Comparison of ENCODE assay signal across 8 cellular contexts in genomic region chr11:114166897-114167323, GRCh38.
A peak's percentile ranks its signal among the peaks of the same experiment; 100 is the strongest.
DNase-seq lines count a peak whose midpoint lies in the region; ATAC-seq, FAIRE-seq and TF ChIP-seq lines count a peak whose summit lies in the region.

No MANE protein-coding gene starts in this region.

- TF ChIP-seq EP300 in K562 (IDR thresholded peaks at IDR 0.05; ENCODE audit: low read length) = no peak

- no peaks in the 10 kb centered on the region for H3K79me2 ChIP-seq in K562 (ENCODE audit: control insufficient read depth, insufficient read depth, low read length)

- CTCF ChIA-PET in K562 (lab: Yijun Ruan, JAX; ENCODE audit: low intra/inter-chr PET ratio) = no interaction called here

- H3K27ac ChIP-seq in K562 (ENCODE audit: extremely low read depth, low read depth, low read length) (no peak overlapping the region), kidney (ENCODE audit: low read depth in 2 of 2, low read length in 2 of 2) (peak overlapping the region; percentile 1 to 28), substantia nigra (ENCODE audit: low read depth, low read length, poor library complexity, severe bottlenecking) (peak overlapping the region; percentile 99)

- POLR2A ChIA-PET in K562 (lab: Yijun Ruan, JAX) = interaction anchor here (0.9 to 1.8 kb wide), 2 partner anchors 10 to 22 kb away, joined by 3 to 8 read pairs; no protein-coding TSS in a partner anchor

- H3K27me3 Mint-ChIP-seq in activated T-cell treated with anti-CD3 and anti-CD28 coated beads, Interleukin-2, amount 50 U/mL, for 24 hours = no peaks in the 10 kb centered on the region

- H3K27me3 ChIP-seq in K562 (ENCODE audit: control insufficient read depth in 2 of 2, insufficient read depth in 2 of 2, low read length in 2 of 2) = peaks cover 4 to 37% of the 10 kb centered on the region in 2 experiments; a peak in 4 of 5 replicates

- no peak for TF ChIP-seq CTCF in K562 (IDR thresholded peaks at IDR 0.05 in 2 of 3, conservative IDR thresholded peaks at IDR 0.05 in 1 of 3; ENCODE audit: insufficient read depth in 2 of 3, low read depth in 1 of 3, low read length in 3 of 3)
- no peak for TF ChIP-seq CTCF in kidney (IDR thresholded peaks at IDR 0.05; ENCODE audit: borderline replicate concordance, extremely low read depth, insufficient read depth)

- WGBS in K562 (ENCODE audit: insufficient coverage, low coverage, missing lambda C conversion rate) = 2% methylated on average over 3 of the region's 3 CpGs

- TF ChIP-seq POLR2A in K562 (conservative IDR thresholded peaks at IDR 0.05) = no peak

- ATAC-seq in K562 = no peak
- ATAC-seq in GM21367 (IDR thresholded peaks at IDR 0.05; ENCODE audit: unreplicated experiment) = no peak

- H3K36me3 ChIP-seq in K562 (ENCODE audit: control insufficient read depth, insufficient read depth, low read length) (no peaks in the 10 kb centered on the region), kidney (ENCODE audit: control insufficient read depth in 1 of 2, insufficient read depth in 2 of 2, low read length in 2 of 2) (peaks cover 0 to 4% of the 10 kb centered on the region in 2 donors)

- no peak overlapping the region for H2AFZ ChIP-seq in K562 (ENCODE audit: low read depth, low read length)

- peak overlapping the region; percentile 63 for H3K27ac Mint-ChIP-seq in activated T-cell treated with anti-CD3 and anti-CD28 coated beads, Interleukin-2, amount 50 U/mL, for 24 hours

- DNase-seq in activated T-cell treated with anti-CD3 and anti-CD28 coated beads, Interleukin-2, amount 50 U/mL, for 24 hours = no peak
- no peak for DNase-seq in activated T-cell treated with anti-CD3 and anti-CD28 coated beads, Interleukin-2, amount 50 U/mL, for 1 hour
- DNase-seq in NCI-H748 (lab: John Stamatoyannopoulos, UW; ENCODE audit: unreplicated experiment) = peak; percentile 68
- no peak for DNase-seq in K562 (ENCODE audit: extremely low read depth in 1 of 4, low spot score in 3 of 4)
- no peak for DNase-seq in kidney
- peak in 5 of 49 donors; percentile 24 to 67 (median 45) for DNase-seq in substantia nigra (lab: John Stamatoyannopoulos, UW)
- no peak for DNase-seq in HuH-7 (ENCODE audit: low spot score)

- no peak overlapping the region for H3K4me2 ChIP-seq in K562 (ENCODE audit: insufficient read depth, low read length)

- peaks cover 89% of the 10 kb centered on the region for H3K4me1 Mint-ChIP-seq in activated T-cell treated with anti-CD3 and anti-CD28 coated beads, Interleukin-2, amount 50 U/mL, for 24 hours (ENCODE audit: low read depth)

- H3K9me1 ChIP-seq in K562 (ENCODE audit: control insufficient read depth, insufficient read depth, low read length) = no peaks in the 10 kb centered on the region

- intact Hi-C loops in K562 (cut with micrococcal nuclease) (loop anchor here (5.0 kb wide), 1 partner anchor 85 kb away; no protein-coding TSS in a partner anchor), kidney (cut with DNase I) (loop anchor here (10.0 kb wide), 1 partner anchor 102 kb away; no protein-coding TSS in a partner anchor)

- no peaks in the 10 kb centered on the region for H4K20me1 ChIP-seq in K562 (replicated peaks; ENCODE audit: control insufficient read depth, insufficient read depth, low read length)

- H3K4me1 ChIP-seq in K562 (replicated peaks in 1 of 2; ENCODE audit: control insufficient read depth in 2 of 2, insufficient read depth in 2 of 2, low read length in 2 of 2) (peaks cover 0 to 8% of the 10 kb centered on the region in 2 experiments; a peak in 2 of 5 replicates), kidney (ENCODE audit: control insufficient read depth in 1 of 2, insufficient read depth in 1 of 2, low read depth in 1 of 2, low read length in 2 of 2) (peaks cover 84 to 92% of the 10 kb centered on the region in 2 donors)

- no peaks in the 10 kb centered on the region for H3K9me3 ChIP-seq in K562 (replicated peaks; ENCODE audit: control insufficient read depth, insufficient read depth, low read depth, low read length)
- H3K9me3 ChIP-seq in kidney (ENCODE audit: control insufficient read depth in 1 of 2, low read length in 2 of 2) = no peaks in the 10 kb centered on the region

- H3K4me3 ChIP-seq in K562 (no peak overlapping the region), kidney (ENCODE audit: low read length in 2 of 2) (no peak overlapping the region)

- H3K9ac ChIP-seq in K562 (ENCODE audit: insufficient read depth in 1 of 2, low read depth in 2 of 2, low read length in 2 of 2) (no peak overlapping the region), kidney (ENCODE audit: low read length in 2 of 2) (no peak overlapping the region)

- FAIRE-seq in K562 (lab: Jason Lieb, UNC) = peak; percentile 58
- FAIRE-seq in kidney (lab: Jason Lieb, UNC) = peak; percentile 91

- TF ChIP-seq RAD21 in K562 (CRISPR knock-in tag; conservative IDR thresholded peaks at IDR 0.05 in 1 of 2, IDR thresholded peaks at IDR 0.05 in 1 of 2) = no peak

- H3K36me3 Mint-ChIP-seq in activated T-cell treated with anti-CD3 and anti-CD28 coated beads, Interleukin-2, amount 50 U/mL, for 24 hours (ENCODE audit: low read depth) = no peaks in the 10 kb centered on the region

- no peaks in the 10 kb centered on the region for H3K9me3 Mint-ChIP-seq in activated T-cell treated with anti-CD3 and anti-CD28 coated beads, Interleukin-2, amount 50 U/mL, for 24 hours

- peak overlapping the region; percentile 15 for H3K4me3 Mint-ChIP-seq in activated T-cell treated with anti-CD3 and anti-CD28 coated beads, Interleukin-2, amount 50 U/mL, for 24 hours

- in situ Hi-C loops in K562 (cut with MboI) = no loop called here

- no TSS peak for BruUV-seq in K562 (replicated peaks; lab: Mats Ljungman, UMichigan)

TF ChIP-seq in K562, 482 proteins besides CTCF, POLR2A, EP300 and RAD21:
- TF ChIP-seq SRF (CRISPR knock-in tag; IDR thresholded peaks at IDR 0.05) (no peak), FOSL1 (tag; conservative IDR thresholded peaks at IDR 0.05) (peak; percentile 39), ZNF263 (CRISPR knock-in tag; IDR thresholded peaks at IDR 0.05; ENCODE audit: borderline replicate concordance) (no peak)
